ENCODE assay signal across 20 cellular contexts in genomic region chr16:55528974-55529373, GRCh38. TPM values are rescaled to one million over a fixed set of nuclear protein-coding genes. Genes with fewer than 3 reads are reported as not detected.
"Had no signal": no experiment of that assay in that cellular context is flagged by ENCODE, and none has a peak within 500 bp of the region (broad histone marks: within the 10 kb centered on the region; RNA-seq: fewer than 3 reads in every experiment).

No MANE protein-coding gene starts in this region.

- H3K36me3 Mint-ChIP-seq: activated naive CD4-positive, alpha-beta T cell treated with anti-CD3 and anti-CD28 coated beads, Interleukin-2, amount 50 U/mL, for 24 hours; natural killer cell had no signal

- H3K9me3 Mint-ChIP-seq: activated naive CD4-positive, alpha-beta T cell treated with anti-CD3 and anti-CD28 coated beads, Interleukin-2, amount 50 U/mL, for 24 hours; activated T-helper 17 cell treated with anti-CD3 and anti-CD28 coated beads, Interleukin-2, amount 50 U/mL, for 72 hours; dendritic cell treated with granulocyte-macrophage colony-stimulating factor and Interleukin-4, amounts not matched to agents 40 ng/mL and 50 ng/mL, for 4 days; natural killer cell; stimulated activated naive CD8-positive, alpha-beta T cell treated with anti-CD3 and anti-CD28 coated beads, Interleukin-15, Interleukin-2, amounts not matched to agents 100 ng/mL and 50 ng/mL, for 24 hours had no signal

- H3K27ac Mint-ChIP-seq: activated naive CD4-positive, alpha-beta T cell treated with anti-CD3 and anti-CD28 coated beads, Interleukin-2, amount 50 U/mL, for 24 hours; activated T-helper 17 cell treated with anti-CD3 and anti-CD28 coated beads, Interleukin-2, amount 50 U/mL, for 72 hours; dendritic cell treated with granulocyte-macrophage colony-stimulating factor and Interleukin-4, amounts not matched to agents 40 ng/mL and 50 ng/mL, for 4 days; natural killer cell; stimulated activated naive CD8-positive, alpha-beta T cell treated with anti-CD3 and anti-CD28 coated beads, Interleukin-15, Interleukin-2, amounts not matched to agents 100 ng/mL and 50 ng/mL, for 24 hours had no signal

- DNase-seq: activated CD4-positive, alpha-beta T cell treated with anti-CD3 and anti-CD28 coated beads, Interleukin-2, amount 50 U/mL, for 1 hour; activated CD4-positive, CD25-positive, alpha-beta regulatory T cell; activated T-cell treated with anti-CD3 and anti-CD28 coated beads for 4 hours; body of pancreas; erythroblast; foreskin fibroblast; natural killer cell; nucleus accumbens; sigmoid colon; stimulated activated CD4-positive, alpha-beta T cell treated with anti-CD3 and anti-CD28 coated beads, Interleukin-4, amount 100 ng/mL, for 1 hour; T-helper 2 cell; testis had no signal

- H3K27ac ChIP-seq: body of pancreas, prostate gland, sigmoid colon, testis had no signal

- H3K27me3 Mint-ChIP-seq: dendritic cell treated with granulocyte-macrophage colony-stimulating factor and Interleukin-4, amounts not matched to agents 40 ng/mL and 50 ng/mL, for 4 days had no signal

- H3K4me1 ChIP-seq: body of pancreas, prostate gland, testis had no signal

- H3K36me3 ChIP-seq: prostate gland had no signal

- H3K4me3 Mint-ChIP-seq: activated naive CD4-positive, alpha-beta T cell treated with anti-CD3 and anti-CD28 coated beads, Interleukin-2, amount 50 U/mL, for 24 hours; activated T-helper 17 cell treated with anti-CD3 and anti-CD28 coated beads, Interleukin-2, amount 50 U/mL, for 72 hours; dendritic cell treated with granulocyte-macrophage colony-stimulating factor and Interleukin-4, amounts not matched to agents 40 ng/mL and 50 ng/mL, for 4 days; natural killer cell; stimulated activated naive CD8-positive, alpha-beta T cell treated with anti-CD3 and anti-CD28 coated beads, Interleukin-15, Interleukin-2, amounts not matched to agents 100 ng/mL and 50 ng/mL, for 24 hours had no signal

- H3K4me3 ChIP-seq: body of pancreas, prostate gland, sigmoid colon, testis had no signal

- ATAC-seq: activated T-helper 17 cell treated with anti-CD3 and anti-CD28 coated beads, Interleukin-2, amount 50 U/mL, for 72 hours; body of pancreas; natural killer cell had no signal

- H3K9me3 ChIP-seq: body of pancreas, prostate gland, sigmoid colon, testis had no signal

- H3K27me3 ChIP-seq: body of pancreas, sigmoid colon, testis had no signal

- H3K4me1 Mint-ChIP-seq: activated naive CD4-positive, alpha-beta T cell treated with anti-CD3 and anti-CD28 coated beads, Interleukin-2, amount 50 U/mL, for 24 hours; activated T-helper 17 cell treated with anti-CD3 and anti-CD28 coated beads, Interleukin-2, amount 50 U/mL, for 72 hours; natural killer cell had no signal

RNA-seq across cellular contexts. Expression of gene CAPNS2, which starts 37.5 kb away (rescaled TPM):
- total RNA-seq: activated CD8-positive, alpha-beta memory T cell treated with anti-CD3 and anti-CD28 coated beads for 36 hours; activated T-helper 17 cell treated with anti-CD3 and anti-CD28 coated beads, Interleukin-2, amount 50 U/mL, for 72 hours; kidney epithelial cell; mononuclear cell had no signal

RNA-seq across cellular contexts. Expression of gene MMP2, which starts 50.0 kb away (rescaled TPM):
- total RNA-seq: activated CD8-positive, alpha-beta memory T cell treated with anti-CD3 and anti-CD28 coated beads for 36 hours; activated T-helper 17 cell treated with anti-CD3 and anti-CD28 coated beads, Interleukin-2, amount 50 U/mL, for 72 hours; natural killer cell had no signal
